1 cellular context compared by ENCODE assay signal in genomic region chr16:28318042-28318597, GRCh38.
TF ChIP-seq lines count a peak whose summit lies in the region.

No MANE protein-coding gene starts in this region.

TF ChIP-seq in K562, 482 proteins besides CTCF, POLR2A, EP300 and RAD21:
- TF ChIP-seq SIN3A (IDR thresholded peaks at IDR 0.05; ENCODE audit: borderline replicate concordance in 2 of 2, control insufficient read depth in 1 of 2, low read depth in 2 of 2, low read length in 2 of 2) (no peak), FOXJ2 (tag; IDR thresholded peaks at IDR 0.05) (no peak), SIRT6 (IDR thresholded peaks at IDR 0.05; ENCODE audit: low read depth, low read length) (no peak), ZMIZ1 (IDR thresholded peaks at IDR 0.05; ENCODE audit: low read depth in 2 of 2, low read length in 2 of 2) (no peak), CXXC5 (CRISPR knock-in tag; IDR thresholded peaks at IDR 0.05) (no peak), POLR3G (IDR thresholded peaks at IDR 0.05; ENCODE audit: extremely low read depth, insufficient read length, insufficient replicate concordance) (no peak), HNRNPK (IDR thresholded peaks at IDR 0.05; ENCODE audit: low read depth, low read length, poor library complexity, severe bottlenecking) (no peak), ZNF764 (CRISPR knock-in tag; IDR thresholded peaks at IDR 0.05; ENCODE audit: low read depth) (no peak), ZNF75A (CRISPR knock-in tag; IDR thresholded peaks at IDR 0.05) (no peak), RBM25 (IDR thresholded peaks at IDR 0.05; ENCODE audit: low read depth, low read length, severe bottlenecking) (peak; percentile 39), SMARCA5 (IDR thresholded peaks at IDR 0.05) (0 out of 2 replicates have a peak, but pooled peaks have one; percentile 30), HDAC8 (tag; IDR thresholded peaks at IDR 0.05) (no peak), SMC3 (conservative IDR thresholded peaks at IDR 0.05; ENCODE audit: insufficient read depth, low read depth, low read length) (no peak), KDM1A (IDR thresholded peaks at IDR 0.05) (peak in 1 of 2 experiments; percentile 33; a peak in 1 of 4 replicates), BCOR (IDR thresholded peaks at IDR 0.05) (peak; percentile 49; the same call in 1 of the 2 replicates), ATF6 (CRISPR knock-in tag; IDR thresholded peaks at IDR 0.05) (no peak), SIX5 (IDR thresholded peaks at IDR 0.05; ENCODE audit: borderline replicate concordance in 1 of 2, insufficient read depth in 1 of 2, low read depth in 1 of 2, low read length in 2 of 2) (no peak), ZFP36 (IDR thresholded peaks at IDR 0.05; ENCODE audit: low read depth, low read length, partially characterized antibody) (peak; percentile 74)
